In the genomic region with DNA sequence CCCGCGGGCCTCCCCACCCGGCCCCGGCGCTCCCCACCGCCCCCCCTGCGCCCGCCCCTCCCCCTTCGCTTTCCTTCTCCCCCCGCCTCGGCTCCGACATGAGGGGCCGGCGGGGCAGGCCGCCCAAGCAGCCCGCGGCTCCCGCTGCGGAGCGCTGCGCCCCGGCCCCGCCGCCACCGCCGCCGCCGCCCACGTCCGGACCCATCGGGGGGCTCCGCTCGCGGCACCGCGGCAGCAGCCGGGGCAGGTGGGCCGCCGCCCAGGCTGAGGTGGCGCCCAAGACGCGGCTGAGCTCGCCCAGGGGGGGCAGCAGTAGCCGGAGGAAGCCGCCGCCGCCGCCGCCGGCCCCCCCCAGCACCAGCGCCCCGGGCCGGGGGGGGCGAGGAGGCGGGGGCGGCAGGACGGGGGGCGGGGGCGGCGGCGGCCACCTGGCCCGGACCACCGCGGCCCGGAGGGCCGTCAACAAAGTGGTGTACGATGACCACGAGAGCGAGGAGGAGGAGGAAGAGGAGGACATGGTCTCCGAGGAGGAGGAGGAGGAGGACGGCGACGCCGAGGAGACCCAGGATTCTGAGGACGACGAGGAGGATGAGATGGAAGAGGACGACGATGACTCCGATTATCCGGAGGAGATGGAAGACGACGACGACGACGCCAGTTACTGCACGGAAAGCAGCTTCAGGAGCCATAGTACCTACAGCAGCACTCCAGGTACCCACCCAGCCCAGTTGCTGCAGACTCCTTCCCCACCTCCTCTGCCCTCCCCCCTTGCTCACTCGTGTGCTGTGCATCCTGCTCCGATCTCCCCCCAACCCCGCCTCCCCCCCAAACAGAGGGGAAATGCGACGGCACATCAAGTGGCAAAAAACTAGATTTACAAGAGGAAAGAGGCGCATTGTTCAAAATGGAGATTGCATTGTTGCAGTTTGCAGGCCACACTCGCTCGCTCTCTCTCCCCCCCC, we compare ENCODE assay signal across 8 cellular contexts. TPM values are rescaled to one million over a fixed set of nuclear protein-coding genes. Genes with fewer than 3 reads are reported as not detected.
A peak's percentile ranks its signal among the peaks of the same experiment; 100 is the strongest.
DNase-seq lines count a peak whose midpoint lies in the region; ATAC-seq and TF ChIP-seq lines count a peak whose summit lies in the region.
"Not testable (repeated sequence)": the region's sequence is repeated elsewhere in the genome, so short reads cannot be mapped to it uniquely, and the experiment has no call there.

No MANE protein-coding gene starts in this region.

- ATAC-seq in GM19035 (IDR thresholded peaks at IDR 0.05; ENCODE audit: unreplicated experiment) (peak; percentile 43), HG03103 (IDR thresholded peaks at IDR 0.05; ENCODE audit: low read depth, unreplicated experiment) (peak; percentile 24)

- not testable (repeated sequence) for H3K27me3 ChIP-seq in kidney epithelial cell (ENCODE audit: control insufficient read depth, insufficient read depth, low read length)

- in situ Hi-C loops in ACHN (cut with HindIII; ENCODE audit: low pct_ligation_motif_present, low pct_unique_long_range_greater_than_20kb, low sequenced_read_pairs) = not testable (repeated sequence)

- H3K36me3 ChIP-seq in kidney epithelial cell (ENCODE audit: control insufficient read depth, insufficient read depth, low read length) = not testable (repeated sequence)

- not testable (repeated sequence) for TF ChIP-seq CTCF in choroid plexus epithelial cell (conservative IDR thresholded peaks at IDR 0.05; ENCODE audit: low read depth, low read length); kidney epithelial cell (IDR thresholded peaks at IDR 0.05; ENCODE audit: insufficient read depth, low read length, poor library complexity, severe bottlenecking)

- DNase-seq in ACHN (peak; percentile 38), NCI-H69 (lab: John Stamatoyannopoulos, UW) (peak; percentile 78), choroid plexus epithelial cell (ENCODE audit: low read depth) (peak; percentile 22)
- peak; percentile 25 to 35 for DNase-seq in activated CD4-positive, alpha-beta T cell treated with anti-CD3 and anti-CD28 coated beads, Interleukin-2, amount 50 U/mL, for 24 hours (ENCODE audit: low read depth in 1 of 2, low spot score in 1 of 2)
- not testable (repeated sequence) for DNase-seq in kidney epithelial cell (ENCODE audit: low read depth)
- peak; percentile 18 to 24 for DNase-seq in stimulated activated CD4-positive, alpha-beta T cell treated with anti-CD3 and anti-CD28 coated beads, Interleukin-12 subunit alpha, Interleukin-12 subunit beta, amount 100 ng/mL, for 24 hours (ENCODE audit: low read depth in 2 of 2)

- H3K4me3 ChIP-seq in choroid plexus epithelial cell (ENCODE audit: low read depth, low read length) = peak overlapping the region; percentile 91
- H3K4me3 ChIP-seq in kidney epithelial cell (ENCODE audit: low read depth, low read length) = peak overlapping the region; percentile 85

RNA-seq across cellular contexts. Expression of gene BPTF, which starts 0.6 kb away (rescaled TPM):
- total RNA-seq in kidney epithelial cell = 41.3 and 48.5 TPM in 2 replicates
